Comparison of ENCODE assay signal across 10 cellular contexts in the genomic region with DNA sequence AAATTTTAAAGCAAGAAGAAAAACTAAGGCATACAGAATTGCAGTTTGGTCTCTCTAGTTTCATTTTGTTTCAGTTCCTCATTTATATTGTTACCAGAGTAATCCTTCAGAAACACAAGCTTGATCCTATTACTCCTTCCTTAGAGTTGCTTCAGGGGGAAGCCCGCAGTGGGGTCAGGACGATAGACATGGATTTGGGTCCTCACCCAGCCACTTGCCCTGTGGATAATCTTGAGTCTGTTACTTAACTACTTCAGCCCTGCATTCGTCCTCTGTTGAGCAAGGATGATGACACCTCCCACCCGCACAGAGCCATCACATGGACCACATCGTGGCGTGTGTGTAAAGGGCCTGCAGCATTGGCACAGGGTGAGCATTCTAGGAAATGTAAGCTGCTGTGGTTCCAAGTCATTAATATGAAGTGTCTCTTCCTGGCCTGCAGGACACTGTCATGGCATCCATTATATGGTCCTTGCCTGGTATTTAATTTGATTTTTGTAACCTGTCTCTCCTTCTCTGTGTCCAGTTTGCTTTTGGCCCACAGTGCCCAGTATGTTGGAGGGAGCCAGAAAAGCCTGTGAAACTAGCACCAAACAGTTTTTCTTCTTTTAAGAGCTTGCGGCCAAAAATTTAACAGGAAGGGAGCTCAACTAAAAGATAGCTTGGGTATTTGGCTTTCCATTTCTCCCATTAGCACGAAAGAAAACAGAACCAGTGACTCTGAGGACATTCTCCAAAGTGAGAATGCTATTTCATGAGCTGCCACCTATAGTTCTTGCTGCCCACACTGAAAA.
DNase-seq lines count a peak whose midpoint lies in the region; ATAC-seq, FAIRE-seq and TF ChIP-seq lines count a peak whose summit lies in the region.
"Had no signal": no experiment of that assay in that cellular context is flagged by ENCODE, and none has a peak within 500 bp of the region (broad histone marks: within the 10 kb centered on the region; RNA-seq: fewer than 3 reads in every experiment).

No MANE protein-coding gene starts in this region.

- H3K4me3 ChIP-seq in SU-DHL-6 (ENCODE audit: insufficient read depth, low read length, poor library complexity, severe bottlenecking) (no peak overlapping the region), kidney (ENCODE audit: low read length in 2 of 2) (no peak overlapping the region)
- no peak overlapping the region for H3K4me3 ChIP-seq in naive thymus-derived CD4-positive, alpha-beta T cell (ENCODE audit: low read length)

- no peaks in the 10 kb centered on the region for H3K27me3 ChIP-seq in SU-DHL-6 (ENCODE audit: low read length)
- H3K27me3 ChIP-seq in naive thymus-derived CD4-positive, alpha-beta T cell (ENCODE audit: control insufficient read depth in 2 of 2, insufficient read depth in 2 of 2, low read length in 2 of 2) = no peaks in the 10 kb centered on the region

- H3K9ac ChIP-seq in SU-DHL-6 (ENCODE audit: low read length) (no peak overlapping the region), kidney (ENCODE audit: low read length in 2 of 2) (no peak overlapping the region)

- H3K4me1 Mint-ChIP-seq in naive thymus-derived CD4-positive, alpha-beta T cell = peaks cover 8 to 43% (median 25%) of the 10 kb centered on the region in 7 donors
- H3K4me1 Mint-ChIP-seq in activated naive CD8-positive, alpha-beta T cell treated with anti-CD3 and anti-CD28 coated beads, Interleukin-2, amount 50 U/mL, for 24 hours = peaks cover 12% of the 10 kb centered on the region

- H3K36me3 ChIP-seq in SU-DHL-6 (ENCODE audit: low read length) = 0 out of 2 replicates have a peak, but pooled peaks cover 5% of the 10 kb centered on the region
- no peaks in the 10 kb centered on the region for H3K36me3 ChIP-seq in naive thymus-derived CD4-positive, alpha-beta T cell (ENCODE audit: control insufficient read depth in 2 of 3, insufficient read depth in 3 of 3, low read length in 3 of 3)
- H3K36me3 ChIP-seq in kidney (ENCODE audit: control insufficient read depth in 1 of 2, insufficient read depth in 2 of 2, low read length in 2 of 2) = no peaks in the 10 kb centered on the region

- H3K27ac ChIP-seq in SU-DHL-6 (ENCODE audit: low read depth, low read length) = peak overlapping the region; percentile 59
- H3K27ac ChIP-seq in naive thymus-derived CD4-positive, alpha-beta T cell (ENCODE audit: low read depth, low read length) = no peak overlapping the region
- H3K27ac ChIP-seq in kidney (ENCODE audit: low read depth in 2 of 2, low read length in 2 of 2) = no peak overlapping the region

- peak overlapping the region; percentile 30 for H3K4me2 ChIP-seq in SU-DHL-6 (ENCODE audit: low read depth, low read length, poor library complexity, severe bottlenecking)

- TF ChIP-seq CTCF in SU-DHL-6 (IDR thresholded peaks at IDR 0.05; ENCODE audit: insufficient read depth, low read length, poor library complexity, severe bottlenecking) (no peak), kidney (IDR thresholded peaks at IDR 0.05; ENCODE audit: borderline replicate concordance, extremely low read depth, insufficient read depth) (no peak)

- peaks cover 0 to 4% of the 10 kb centered on the region in 2 donors for H3K4me1 ChIP-seq in naive thymus-derived CD4-positive, alpha-beta T cell (ENCODE audit: control insufficient read depth in 2 of 2, insufficient read depth in 2 of 2, low read length in 2 of 2)
- H3K4me1 ChIP-seq in kidney (ENCODE audit: control insufficient read depth in 1 of 2, insufficient read depth in 1 of 2, low read depth in 1 of 2, low read length in 2 of 2) = peaks cover 8 to 22% of the 10 kb centered on the region in 2 donors

- no peak overlapping the region for H3K27ac Mint-ChIP-seq in naive thymus-derived CD4-positive, alpha-beta T cell
- H3K27ac Mint-ChIP-seq in activated naive CD8-positive, alpha-beta T cell treated with anti-CD3 and anti-CD28 coated beads, Interleukin-2, amount 50 U/mL, for 24 hours = no peak overlapping the region

- H3K36me3 Mint-ChIP-seq in naive thymus-derived CD4-positive, alpha-beta T cell = peaks cover 0 to 8% (median 0%) of the 10 kb centered on the region in 5 donors
- no peaks in the 10 kb centered on the region for H3K36me3 Mint-ChIP-seq in activated naive CD8-positive, alpha-beta T cell treated with anti-CD3 and anti-CD28 coated beads, Interleukin-2, amount 50 U/mL, for 24 hours (ENCODE audit: low read depth)

- H3K9me3 Mint-ChIP-seq in naive thymus-derived CD4-positive, alpha-beta T cell = peaks cover 0 to 2% (median 0%) of the 10 kb centered on the region in 11 donors
- no peaks in the 10 kb centered on the region for H3K9me3 Mint-ChIP-seq in activated naive CD8-positive, alpha-beta T cell treated with anti-CD3 and anti-CD28 coated beads, Interleukin-2, amount 50 U/mL, for 24 hours

- CTCF ChIA-PET in naive thymus-derived CD4-positive, alpha-beta T cell (lab: Charles Lee) = no interaction called here

- H4K20me1 ChIP-seq in SU-DHL-6 (ENCODE audit: low read depth, low read length) = no peaks in the 10 kb centered on the region

- DNase-seq in GF-D8 (lab: John Stamatoyannopoulos, UW) (peak; percentile 85), COLO829 (ENCODE audit: low spot score) (no peak), kidney (no peak), RKO (ENCODE audit: low spot score) (no peak)
- DNase-seq in naive thymus-derived CD4-positive, alpha-beta T cell = no peak
- no peak for DNase-seq in activated naive CD8-positive, alpha-beta T cell treated with anti-CD3 and anti-CD28 coated beads, Interleukin-2, amount 50 U/mL, for 24 hours
- DNase-seq: activated T-cell treated with anti-CD3 and anti-CD28 coated beads, Interleukin-2, amount 50 U/mL, for 48 hours; Caco-2 had no signal

- intact Hi-C loops in naive thymus-derived CD4-positive, alpha-beta T cell (cut with micrococcal nuclease) = no loop called here
- intact Hi-C loops in kidney (cut with DNase I) = no loop called here

- no peak for FAIRE-seq in kidney (lab: Jason Lieb, UNC)

- POLR2A ChIA-PET in naive thymus-derived CD4-positive, alpha-beta T cell (lab: Charles Lee) = no interaction called here

- peak; percentile 48 for ATAC-seq in HG02884 (IDR thresholded peaks at IDR 0.05; ENCODE audit: unreplicated experiment)
- ATAC-seq in naive thymus-derived CD4-positive, alpha-beta T cell = peak; percentile 72
- no peak for ATAC-seq in activated naive CD8-positive, alpha-beta T cell treated with anti-CD3 and anti-CD28 coated beads, Interleukin-2, amount 50 U/mL, for 24 hours

- H3K27me3 Mint-ChIP-seq in naive thymus-derived CD4-positive, alpha-beta T cell = peaks cover 0 to 4% (median 0%) of the 10 kb centered on the region in 5 donors
- no peaks in the 10 kb centered on the region for H3K27me3 Mint-ChIP-seq in activated naive CD8-positive, alpha-beta T cell treated with anti-CD3 and anti-CD28 coated beads, Interleukin-2, amount 50 U/mL, for 24 hours

- peaks cover 13% of the 10 kb centered on the region for H3F3A ChIP-seq in SU-DHL-6 (ENCODE audit: insufficient read depth)

- no peaks in the 10 kb centered on the region for H3K9me2 ChIP-seq in SU-DHL-6 (replicated peaks; ENCODE audit: insufficient read depth, low read length)

- no peaks in the 10 kb centered on the region for H3K9me3 ChIP-seq in SU-DHL-6 (ENCODE audit: insufficient read depth, low read length)
- no peaks in the 10 kb centered on the region for H3K9me3 ChIP-seq in naive thymus-derived CD4-positive, alpha-beta T cell (ENCODE audit: control insufficient read depth in 2 of 3, low read length in 3 of 3)
- no peaks in the 10 kb centered on the region for H3K9me3 ChIP-seq in kidney (ENCODE audit: control insufficient read depth in 1 of 2, low read length in 2 of 2)
- H3K9me3 ChIP-seq: Caco-2 had no signal

- H3K79me2 ChIP-seq in SU-DHL-6 (ENCODE audit: insufficient read depth, low read length) = peaks cover 85% of the 10 kb centered on the region

- no peak overlapping the region for H2AFZ ChIP-seq in SU-DHL-6 (ENCODE audit: low read depth, low read length, severe bottlenecking)

- H3K4me3 Mint-ChIP-seq in naive thymus-derived CD4-positive, alpha-beta T cell = no peak overlapping the region
- H3K4me3 Mint-ChIP-seq in activated naive CD8-positive, alpha-beta T cell treated with anti-CD3 and anti-CD28 coated beads, Interleukin-2, amount 50 U/mL, for 24 hours = no peak overlapping the region
